1 cellular context compared by ENCODE assay signal in genomic region chr14:90968025-90968424, GRCh38.
TF ChIP-seq lines count a peak whose summit lies in the region.

No MANE protein-coding gene starts in this region.

TF ChIP-seq in K562, 482 proteins besides CTCF, POLR2A, EP300 and RAD21:
- TF ChIP-seq CTBP1 (IDR thresholded peaks at IDR 0.05; ENCODE audit: borderline replicate concordance) (no peak), TARDBP (IDR thresholded peaks at IDR 0.05) (no peak), HDAC2 (IDR thresholded peaks at IDR 0.05) (no peak), ZNF766 (CRISPR knock-in tag; conservative IDR thresholded peaks at IDR 0.05) (no peak), USF2 (CRISPR knock-in tag; IDR thresholded peaks at IDR 0.05) (peak; percentile 22; the same call in 1 of the 2 replicates), ILK (tag; IDR thresholded peaks at IDR 0.05; ENCODE audit: borderline replicate concordance, low read depth) (no peak), USF1 (CRISPR knock-in tag; IDR thresholded peaks at IDR 0.05) (peak; percentile 49; the same call in 1 of the 2 replicates), NFE2 (IDR thresholded peaks at IDR 0.05; ENCODE audit: low read depth) (peak; percentile 18; the same call in 1 of the 2 replicates), CEBPG (CRISPR knock-in tag; IDR thresholded peaks at IDR 0.05) (peak; percentile 71), CEBPG (tag; conservative IDR thresholded peaks at IDR 0.05 in 1 of 2, IDR thresholded peaks at IDR 0.05 in 1 of 2) (peak in 1 of 2 experiments; percentile 89; a peak in 2 of 4 replicates), E4F1 (CRISPR knock-in tag; IDR thresholded peaks at IDR 0.05; ENCODE audit: borderline replicate concordance) (no peak), NELFE (IDR thresholded peaks at IDR 0.05; ENCODE audit: insufficient read depth, insufficient read length) (no peak), CHCHD3 (CRISPR knock-in tag; IDR thresholded peaks at IDR 0.05) (no peak), SIN3A (IDR thresholded peaks at IDR 0.05; ENCODE audit: borderline replicate concordance in 2 of 2, control insufficient read depth in 1 of 2, low read depth in 2 of 2, low read length in 2 of 2) (no peak), CEBPB (tag; IDR thresholded peaks at IDR 0.05) (peak; percentile 52; the same call in 1 of the 2 replicates), ZNF76 (CRISPR knock-in tag; IDR thresholded peaks at IDR 0.05; ENCODE audit: borderline replicate concordance) (no peak), TRIM24 (IDR thresholded peaks at IDR 0.05) (peak; percentile 70 to 78; a peak in 2 of 4 replicates), ZNF785 (CRISPR knock-in tag; IDR thresholded peaks at IDR 0.05) (no peak), JUND (IDR thresholded peaks at IDR 0.05; ENCODE audit: borderline replicate concordance, low read depth, low read length) (0 out of 2 replicates have a peak, but pooled peaks have one; percentile 28), JUND (tag; IDR thresholded peaks at IDR 0.05; ENCODE audit: borderline replicate concordance, low read depth, low read length) (no peak), RBM25 (IDR thresholded peaks at IDR 0.05; ENCODE audit: low read depth, low read length, severe bottlenecking) (peak; percentile 51)
- TF ChIP-seq, protein P1, sequence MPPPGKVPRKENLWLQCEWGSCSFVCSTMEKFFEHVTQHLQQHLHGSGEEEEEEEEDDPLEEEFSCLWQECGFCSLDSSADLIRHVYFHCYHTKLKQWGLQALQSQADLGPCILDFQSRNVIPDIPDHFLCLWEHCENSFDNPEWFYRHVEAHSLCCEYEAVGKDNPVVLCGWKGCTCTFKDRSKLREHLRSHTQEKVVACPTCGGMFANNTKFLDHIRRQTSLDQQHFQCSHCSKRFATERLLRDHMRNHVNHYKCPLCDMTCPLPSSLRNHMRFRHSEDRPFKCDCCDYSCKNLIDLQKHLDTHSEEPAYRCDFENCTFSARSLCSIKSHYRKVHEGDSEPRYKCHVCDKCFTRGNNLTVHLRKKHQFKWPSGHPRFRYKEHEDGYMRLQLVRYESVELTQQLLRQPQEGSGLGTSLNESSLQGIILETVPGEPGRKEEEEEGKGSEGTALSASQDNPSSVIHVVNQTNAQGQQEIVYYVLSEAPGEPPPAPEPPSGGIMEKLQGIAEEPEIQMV (tag; conservative IDR thresholded peaks at IDR 0.05; ENCODE audit: low read depth), result no peak
- TF ChIP-seq, protein P2, sequence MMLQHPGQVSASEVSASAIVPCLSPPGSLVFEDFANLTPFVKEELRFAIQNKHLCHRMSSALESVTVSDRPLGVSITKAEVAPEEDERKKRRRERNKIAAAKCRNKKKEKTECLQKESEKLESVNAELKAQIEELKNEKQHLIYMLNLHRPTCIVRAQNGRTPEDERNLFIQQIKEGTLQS (IDR thresholded peaks at IDR 0.05), result peak; percentile 66; the same call in 1 of the 2 replicates
- TF ChIP-seq, protein P2 (CRISPR knock-in tag; conservative IDR thresholded peaks at IDR 0.05), result no peak
